14 cellular contexts compared by ENCODE assay signal in genomic region chr18:50594931-50595330, GRCh38. TPM values are rescaled to one million over a fixed set of nuclear protein-coding genes. Genes with fewer than 3 reads are reported as not detected.
DNase-seq lines count a peak whose midpoint lies in the region; FAIRE-seq lines count a peak whose summit lies in the region.
"Had no signal": no experiment of that assay in that cellular context is flagged by ENCODE, and none has a peak within 500 bp of the region (broad histone marks: within the 10 kb centered on the region; RNA-seq: fewer than 3 reads in every experiment).

No MANE protein-coding gene starts in this region.

- no peak overlapping the region for H3K4me3 ChIP-seq in small intestine (ENCODE audit: low read depth in 1 of 2, low read length in 2 of 2)

- no peaks in the 10 kb centered on the region for H3K36me3 ChIP-seq in small intestine (ENCODE audit: control insufficient read depth in 2 of 2, insufficient read depth in 2 of 2, low read length in 2 of 2)

- DNase-seq in HT1080 (ENCODE audit: low read depth) (peak; percentile 48), RKO (ENCODE audit: low spot score) (peak; percentile 30), epithelial cell of prostate (ENCODE audit: low read depth, low spot score) (peak; percentile 16), small intestine (peak; percentile 25), SHP77 (lab: John Stamatoyannopoulos, UW) (no peak), NCI-H2171 (lab: John Stamatoyannopoulos, UW) (no peak)
- no peak for DNase-seq in activated CD4-positive, alpha-beta T cell treated with anti-CD3 and anti-CD28 coated beads, Interleukin-2, amount 50 U/mL, for 4 hours
- DNase-seq: C1 segment of cervical spinal cord, DMS 273 treated with DMSO at 0.1 percent for 48 hours, NCI-H187 treated with DMSO at 0.1 percent for 48 hours, NCI-H446 treated with DMSO at 0.1 percent for 48 hours, NCI-H774, SK-N-SH had no signal

- 49 to 64% (median 54%) methylated on average over 4 of the region's 4 CpGs for WGBS in small intestine, 3 donors

- H3K27me3 ChIP-seq in small intestine (ENCODE audit: control insufficient read depth in 2 of 2, insufficient read depth in 2 of 2, low read length in 2 of 2): no peaks in the 10 kb centered on the region

- no peaks in the 10 kb centered on the region for H3K9me3 ChIP-seq in small intestine (ENCODE audit: control insufficient read depth, low read depth)
- H3K9me3 ChIP-seq: SK-N-SH had no signal

- H3K27ac ChIP-seq in epithelial cell of prostate (no peak overlapping the region), small intestine (ENCODE audit: low read depth in 1 of 2, low read length in 1 of 2) (no peak overlapping the region)

- no peak for FAIRE-seq in small intestine (lab: Jason Lieb, UNC)
- FAIRE-seq: GM19239 had no signal

- no peaks in the 10 kb centered on the region for H3K4me1 ChIP-seq in small intestine (ENCODE audit: control insufficient read depth in 2 of 2, insufficient read depth in 1 of 2, low read depth in 1 of 2, low read length in 1 of 2)

RNA-seq across cellular contexts. Expression of gene MAPK4, which starts 35.0 kb away (rescaled TPM):
- not detected in 2 replicates for total RNA-seq in HT1080 (2014; rRNA removed; shearing (Covaris generic))
- polyA plus RNA-seq in HT1080 (2015; cell fraction: cytosol; rRNA removed): 0.02 and 0.14 TPM in 2 replicates
- 0.09 and 0.13 TPM in 2 replicates for polyA plus RNA-seq in HT1080 (2015; cell fraction: nucleus; rRNA removed)
- under 1 TPM; 0.22 to 0.92 (median 0.81) TPM for polyA plus RNA-seq in small intestine

Comparison
In these comparisons a context has a peak if more than half of its experiments do, and no peak if none do; other contexts are left out.
1. DNase-seq: peak in HT1080 (single experiment), RKO (single experiment), epithelial cell of prostate (single experiment) and small intestine (single experiment); none in SHP77 (0 of 2), activated CD4-positive, alpha-beta T cell treated with anti-CD3 and anti-CD28 coated beads, Interleukin-2, amount 50 U/mL, for 4 hours (0 of 2) and NCI-H2171 (single experiment).